Comparison of ENCODE assay signal across 24 cellular contexts in the genomic region with DNA sequence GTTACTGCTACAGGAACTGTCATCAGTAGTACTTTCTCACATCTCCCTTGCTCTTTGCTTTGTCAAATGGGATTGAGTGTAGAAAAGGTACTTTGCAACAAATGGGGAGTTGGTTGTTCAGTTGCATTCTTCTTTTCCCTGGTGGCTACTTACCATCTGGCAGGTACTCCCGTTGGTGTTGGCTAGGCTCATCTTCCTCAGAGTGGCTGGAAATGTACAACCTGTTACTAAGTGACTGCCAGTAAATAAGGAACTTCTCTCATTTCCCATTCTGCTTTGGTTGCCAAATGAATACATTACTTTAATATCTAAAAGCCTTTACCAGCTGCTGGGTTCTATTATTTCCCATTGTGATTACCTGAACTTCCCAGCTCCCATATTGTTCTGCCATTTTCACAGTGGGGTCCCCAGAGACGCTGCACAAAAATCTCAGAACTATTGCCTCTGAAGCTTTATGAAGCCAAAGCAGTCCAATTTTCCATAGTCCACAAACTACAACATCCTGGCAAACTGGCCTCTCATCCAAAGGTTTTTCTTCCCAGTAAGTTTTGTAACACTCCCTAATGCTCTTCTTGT.
DNase-seq lines count a peak whose midpoint lies in the region; ATAC-seq, FAIRE-seq and TF ChIP-seq lines count a peak whose summit lies in the region.
"Had no signal": no experiment of that assay in that cellular context is flagged by ENCODE, and none has a peak within 500 bp of the region (broad histone marks: within the 10 kb centered on the region; RNA-seq: fewer than 3 reads in every experiment).

No MANE protein-coding gene starts in this region.

- H3K27me3 ChIP-seq in heart left ventricle = no peaks in the 10 kb centered on the region
- no peaks in the 10 kb centered on the region for H3K27me3 ChIP-seq in right cardiac atrium (ENCODE audit: control insufficient read depth, insufficient read depth)
- H3K27me3 ChIP-seq in trophoblast cell (ENCODE audit: insufficient read depth, low read length) = no peaks in the 10 kb centered on the region
- H3K27me3 ChIP-seq: BLaER1 treated with 17β-estradiol and CSF1 and Interleukin-3, amounts not matched to agents 10 nM and 100 nM had no signal

- H3K4me3 ChIP-seq in heart left ventricle (no peak overlapping the region), right cardiac atrium (ENCODE audit: low read length) (no peak overlapping the region), trophoblast cell (ENCODE audit: low read depth, low read length) (no peak overlapping the region)
- H3K4me3 ChIP-seq: A549; BLaER1 treated with 17β-estradiol and CSF1 and Interleukin-3, amounts not matched to agents 10 nM and 100 nM; PC-9 had no signal

- H4K8ac ChIP-seq in trophoblast cell (ENCODE audit: low read depth, low read length) = no peak overlapping the region

- FAIRE-seq in GM19239 (lab: Jason Lieb, UNC) = no peak
- FAIRE-seq: A549, GM12892 had no signal

- TF ChIP-seq POLR2A in heart left ventricle (IDR thresholded peaks at IDR 0.05) = no peak

- intact Hi-C loops in heart left ventricle (cut with DNase I) = no loop called here
- intact Hi-C loops in right cardiac atrium (cut with DNase I) = no loop called here

- H3K9me3 ChIP-seq in heart left ventricle = peaks cover 0 to 4% (median 0%) of the 10 kb centered on the region in 12 donors
- H3K9me3 ChIP-seq in right cardiac atrium (ENCODE audit: control insufficient read depth, low read length) = no peaks in the 10 kb centered on the region
- H3K9me3 ChIP-seq in trophoblast cell (ENCODE audit: insufficient read depth, low read depth, low read length) = no peaks in the 10 kb centered on the region
- H3K9me3 ChIP-seq: A549; BLaER1 treated with 17β-estradiol and CSF1 and Interleukin-3, amounts not matched to agents 10 nM and 100 nM had no signal

- H3K4me1 ChIP-seq in heart left ventricle = peaks cover 0 to 2% (median 0%) of the 10 kb centered on the region in 12 donors
- H3K4me1 ChIP-seq in right cardiac atrium (ENCODE audit: control insufficient read depth, insufficient read depth, low read length) = no peaks in the 10 kb centered on the region
- peaks cover 3% of the 10 kb centered on the region in 2 experiments for H3K4me1 ChIP-seq in trophoblast cell (ENCODE audit: control insufficient read depth in 1 of 2, insufficient read depth in 2 of 2, low read length in 2 of 2)
- H3K4me1 ChIP-seq: A549; BLaER1 treated with 17β-estradiol and CSF1 and Interleukin-3, amounts not matched to agents 10 nM and 100 nM had no signal

- no peaks in the 10 kb centered on the region for H3K79me2 ChIP-seq in trophoblast cell (ENCODE audit: control insufficient read depth, insufficient read depth, low read length, poor library complexity)

- ATAC-seq in heart left ventricle (peak; percentile 34 to 89 (median 50)), right cardiac atrium (no peak)
- ATAC-seq: A549, HCT116 had no signal

- no peak overlapping the region for H2AK5ac ChIP-seq in trophoblast cell (ENCODE audit: low read length)

- H3K79me1 ChIP-seq in trophoblast cell (ENCODE audit: low read length) = peaks cover 1% of the 10 kb centered on the region

- no peak overlapping the region for H3K18ac ChIP-seq in trophoblast cell (ENCODE audit: low read length)

- no peak overlapping the region for H3K23ac ChIP-seq in trophoblast cell (ENCODE audit: low read length)

- no peak overlapping the region for H3K4ac ChIP-seq in trophoblast cell (ENCODE audit: low read depth, low read length)

- H4K12ac ChIP-seq in trophoblast cell (ENCODE audit: low read depth, low read length) = no peak overlapping the region

- no peak overlapping the region for H3K14ac ChIP-seq in trophoblast cell (ENCODE audit: low read length)

- H2BK5ac ChIP-seq in trophoblast cell (ENCODE audit: low read depth, low read length, poor library complexity) = no peak overlapping the region

- peak overlapping the region in 1 of 12 donors; percentile 19 for H3K27ac ChIP-seq in heart left ventricle
- no peak overlapping the region for H3K27ac ChIP-seq in right cardiac atrium (ENCODE audit: low read length)
- no peak overlapping the region for H3K27ac ChIP-seq in trophoblast cell (ENCODE audit: low read depth, low read length)
- H3K27ac ChIP-seq: A549; BLaER1 treated with 17β-estradiol and CSF1 and Interleukin-3, amounts not matched to agents 10 nM and 100 nM; PC-9 had no signal

- no peak for TF ChIP-seq CTCF in heart left ventricle (IDR thresholded peaks at IDR 0.05)

- peak overlapping the region; percentile 92 for H2BK12ac ChIP-seq in trophoblast cell (ENCODE audit: low read length)

- no peak overlapping the region for H2BK120ac ChIP-seq in trophoblast cell (ENCODE audit: insufficient read depth, low read length, poor library complexity)

- DNase-seq in heart left ventricle = peak in 3 of 5 donors; percentile 21 to 40 (median 22)
- DNase-seq in right cardiac atrium = no peak
- DNase-seq in NCI-H2171 treated with DMSO at 0.1 percent for 48 hours (lab: John Stamatoyannopoulos, UW) = peak; percentile 77
- DNase-seq in cerebellar cortex (ENCODE audit: low spot score) = peak; percentile 81
- DNase-seq in trophoblast cell = no peak
- no peak for DNase-seq in GM19239 (ENCODE audit: insufficient read length, low spot score)
- no peak for DNase-seq in NCI-H82 (lab: John Stamatoyannopoulos, UW)
- DNase-seq: AML-193; CD4-positive, alpha-beta T cell; DMS79; EL; Karpas-422; NCI-H1092; NCI-H1417 treated with DMSO at 0.1 percent for 48 hours; NCI-H1694 treated with DMSO at 0.1 percent for 48 hours; NCI-H2081; NK-92 treated with Interleukin-12 subunit alpha and Interleukin-12 subunit beta, amount 100 ng/mL, for 24 hours; PC-9; SHP77; SW 1271 had no signal

- H3K4me2 ChIP-seq in trophoblast cell (ENCODE audit: low read length) = no peak overlapping the region
- H3K4me2 ChIP-seq: A549; BLaER1 treated with 17β-estradiol and CSF1 and Interleukin-3, amounts not matched to agents 10 nM and 100 nM; PC-9 had no signal

- 25 to 45% (median 42%) methylated on average over 2 of the region's 2 CpGs for WGBS in heart left ventricle, 4 donors
- 51% methylated on average over 2 of the region's 2 CpGs for WGBS in right cardiac atrium
- WGBS in trophoblast cell (ENCODE audit: extremely low coverage, insufficient coverage, insufficient read length) = no CpG with 5 or more reads among the region's 2 CpGs

- no peak overlapping the region for H2AFZ ChIP-seq in trophoblast cell (ENCODE audit: insufficient read depth, low read length, poor library complexity)
- H2AFZ ChIP-seq: PC-9 had no signal

- H4K91ac ChIP-seq in trophoblast cell (ENCODE audit: low read depth, low read length) = no peak overlapping the region

- H3K36me3 ChIP-seq in heart left ventricle (no peaks in the 10 kb centered on the region), trophoblast cell (ENCODE audit: control insufficient read depth in 1 of 2, insufficient read depth in 2 of 2, low read length in 2 of 2) (no peaks in the 10 kb centered on the region)
- H3K36me3 ChIP-seq: BLaER1 treated with 17β-estradiol and CSF1 and Interleukin-3, amounts not matched to agents 10 nM and 100 nM had no signal

- no peak overlapping the region for H3K9ac ChIP-seq in trophoblast cell (ENCODE audit: low read length)
- H3K9ac ChIP-seq: BLaER1 treated with 17β-estradiol and CSF1 and Interleukin-3, amounts not matched to agents 10 nM and 100 nM had no signal

Comparison
In these comparisons a context has a peak if more than half of its experiments do, and no peak if none do; other contexts are left out.
1. ATAC-seq: peak in heart left ventricle (4 of 4); none in right cardiac atrium (0 of 2).
2. DNase-seq: peak in heart left ventricle (3 of 5), NCI-H2171 treated with DMSO at 0.1 percent for 48 hours (single experiment) and cerebellar cortex (single experiment); none in right cardiac atrium (0 of 3), trophoblast cell (0 of 2), GM19239 (single experiment) and NCI-H82 (single experiment).